Comparison of ENCODE assay signal across 8 cellular contexts in genomic region chr22:27866136-27867091, GRCh38. TPM values are rescaled to one million over a fixed set of nuclear protein-coding genes. Genes with fewer than 3 reads are reported as not detected.
DNase-seq lines count a peak whose midpoint lies in the region; ATAC-seq and TF ChIP-seq lines count a peak whose summit lies in the region.

No MANE protein-coding gene starts in this region.

- CTCF ChIA-PET in A673 (lab: Charles Lee), result interaction anchor here (0.7 kb wide), 1 partner anchor 1187 kb away, joined by 3 read pairs; no protein-coding TSS in a partner anchor

- no peak overlapping the region for H3K4me3 Mint-ChIP-seq in effector memory CD8-positive, alpha-beta T cell
- H3K4me3 Mint-ChIP-seq in nephron, result no peak overlapping the region

- H3K36me3 ChIP-seq in A673 (ENCODE audit: insufficient read depth, low read length, poor library complexity, severe bottlenecking), result peaks cover 21% of the 10 kb centered on the region

- H3K27ac Mint-ChIP-seq in effector memory CD8-positive, alpha-beta T cell, result peak overlapping the region; percentile 17 to 62
- H3K27ac Mint-ChIP-seq in nephron, result peak overlapping the region; percentile 72 to 86 (median 77)

- TF ChIP-seq CTCF in A673 (conservative IDR thresholded peaks at IDR 0.05; ENCODE audit: low read depth, low read length), result no peak
- no peak for TF ChIP-seq CTCF in nephron (IDR thresholded peaks at IDR 0.05; ENCODE audit: unreplicated experiment in 3 of 3)

- POLR2A ChIA-PET in A673 (lab: Charles Lee; ENCODE audit: low non-redundant PET), result no interaction called here

- intact Hi-C loops in A673 (cut with micrococcal nuclease; ENCODE audit: unreplicated experiment), result no loop called here

- no peaks in the 10 kb centered on the region for H3K9me3 Mint-ChIP-seq in effector memory CD8-positive, alpha-beta T cell
- no peaks in the 10 kb centered on the region for H3K9me3 Mint-ChIP-seq in nephron

- no peaks in the 10 kb centered on the region for H3K9me3 ChIP-seq in A673 (ENCODE audit: low read depth, low read length, poor library complexity, severe bottlenecking)

- DNase-seq in A673 (ENCODE audit: low spot score), result peak; percentile 30
- peak; percentile 26 for DNase-seq in MV-4-11 (lab: John Stamatoyannopoulos, UW)
- DNase-seq in effector memory CD8-positive, alpha-beta T cell, result no peak
- DNase-seq in NOMO-1 treated with dmso at 0.1 percent for 144 hours (lab: John Stamatoyannopoulos, UW; ENCODE audit: unreplicated experiment), result no peak
- DNase-seq in SW480 (ENCODE audit: low spot score), result no peak

- H3K4me1 ChIP-seq in A673 (ENCODE audit: insufficient read depth, low read length, poor library complexity, severe bottlenecking), result peaks cover 53% of the 10 kb centered on the region

- H3K27me3 Mint-ChIP-seq in effector memory CD8-positive, alpha-beta T cell, result no peaks in the 10 kb centered on the region
- H3K27me3 Mint-ChIP-seq in nephron (ENCODE audit: low read depth), result no peaks in the 10 kb centered on the region

- no peak overlapping the region for H3K4me3 ChIP-seq in A673 (ENCODE audit: low read depth, low read length, poor library complexity, severe bottlenecking)

- no TSS peak for BruUV-seq in A673 (replicated peaks; lab: Mats Ljungman, UMichigan)

- no peaks in the 10 kb centered on the region for H3K27me3 ChIP-seq in A673 (replicated peaks; ENCODE audit: insufficient read depth, low read depth, low read length, poor library complexity)

- H3K36me3 Mint-ChIP-seq in effector memory CD8-positive, alpha-beta T cell (ENCODE audit: insufficient read depth), result peaks cover 27% of the 10 kb centered on the region
- peaks cover 27% of the 10 kb centered on the region for H3K36me3 Mint-ChIP-seq in nephron (ENCODE audit: low read depth)

- no peak for ATAC-seq in effector memory CD8-positive, alpha-beta T cell (replicated peaks)
- ATAC-seq in HG02642 (IDR thresholded peaks at IDR 0.05; ENCODE audit: poor library complexity, unreplicated experiment), result no peak
- ATAC-seq in HG02970 (IDR thresholded peaks at IDR 0.05; ENCODE audit: low FRiP score, unreplicated experiment), result no peak

- peak overlapping the region; percentile 49 for H3K27ac ChIP-seq in A673 (ENCODE audit: low read depth, low read length, poor library complexity, severe bottlenecking)

- peaks cover 4 to 21% of the 10 kb centered on the region in 2 donors for H3K4me1 Mint-ChIP-seq in effector memory CD8-positive, alpha-beta T cell (ENCODE audit: low read depth in 2 of 2)
- peaks cover 60% of the 10 kb centered on the region for H3K4me1 Mint-ChIP-seq in nephron

RNA-seq across cellular contexts. Expression of gene PITPNB, which starts 52.6 kb away (rescaled TPM):
- 130 and 135 TPM in 2 replicates for total RNA-seq in A673 (2021)

Comparison
In these comparisons a context has a peak if more than half of its experiments do, and no peak if none do; other contexts are left out.
1. DNase-seq: peak in A673 (single experiment) and MV-4-11 (single experiment); none in effector memory CD8-positive, alpha-beta T cell (0 of 3), NOMO-1 treated with dmso at 0.1 percent for 144 hours (single experiment) and SW480 (single experiment).